Comparison of ENCODE assay signal across 1 cellular context in the genomic region with DNA sequence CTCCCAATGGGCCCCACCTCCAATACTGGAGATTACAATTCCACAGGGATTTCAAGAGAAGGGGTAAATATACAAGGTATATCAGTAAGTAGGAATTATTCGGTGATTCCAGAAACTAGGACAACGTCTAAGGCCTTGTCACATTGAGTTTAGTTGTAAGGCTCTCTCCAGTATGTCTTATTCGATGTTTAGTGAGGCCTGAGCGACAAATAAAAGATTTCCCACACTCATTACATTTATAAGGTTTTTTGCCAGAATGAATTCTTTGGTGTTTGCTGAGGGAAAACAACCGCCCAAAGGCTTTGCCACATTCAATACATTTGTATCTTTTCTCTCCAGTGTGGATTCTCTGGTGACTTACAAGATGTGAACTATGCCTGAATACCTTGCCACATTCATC.
TF ChIP-seq lines count a peak whose summit lies in the region.

No MANE protein-coding gene starts in this region.

TF ChIP-seq in GM23338, 12 proteins besides CTCF, POLR2A, EP300 and RAD21:
- TF ChIP-seq NANOG (IDR thresholded peaks at IDR 0.05; ENCODE audit: borderline replicate concordance): no peak
- TF ChIP-seq EZH2phosphoT487 (IDR thresholded peaks at IDR 0.05; ENCODE audit: unreplicated experiment): no peak
- no peak for TF ChIP-seq ETS1 (IDR thresholded peaks at IDR 0.05)
- TF ChIP-seq CREB1 (CRISPR knock-in tag; IDR thresholded peaks at IDR 0.05; ENCODE audit: low read depth): no peak
- no peak for TF ChIP-seq ZNF331 (CRISPR knock-in tag; IDR thresholded peaks at IDR 0.05; ENCODE audit: low read depth)
- TF ChIP-seq ZNF462 (CRISPR knock-in tag; IDR thresholded peaks at IDR 0.05): no peak
- no peak for TF ChIP-seq JUNB (IDR thresholded peaks at IDR 0.05; ENCODE audit: unreplicated experiment)
- TF ChIP-seq POLR2AphosphoS5 (IDR thresholded peaks at IDR 0.05; ENCODE audit: low read depth): no peak
